In the genomic region with DNA sequence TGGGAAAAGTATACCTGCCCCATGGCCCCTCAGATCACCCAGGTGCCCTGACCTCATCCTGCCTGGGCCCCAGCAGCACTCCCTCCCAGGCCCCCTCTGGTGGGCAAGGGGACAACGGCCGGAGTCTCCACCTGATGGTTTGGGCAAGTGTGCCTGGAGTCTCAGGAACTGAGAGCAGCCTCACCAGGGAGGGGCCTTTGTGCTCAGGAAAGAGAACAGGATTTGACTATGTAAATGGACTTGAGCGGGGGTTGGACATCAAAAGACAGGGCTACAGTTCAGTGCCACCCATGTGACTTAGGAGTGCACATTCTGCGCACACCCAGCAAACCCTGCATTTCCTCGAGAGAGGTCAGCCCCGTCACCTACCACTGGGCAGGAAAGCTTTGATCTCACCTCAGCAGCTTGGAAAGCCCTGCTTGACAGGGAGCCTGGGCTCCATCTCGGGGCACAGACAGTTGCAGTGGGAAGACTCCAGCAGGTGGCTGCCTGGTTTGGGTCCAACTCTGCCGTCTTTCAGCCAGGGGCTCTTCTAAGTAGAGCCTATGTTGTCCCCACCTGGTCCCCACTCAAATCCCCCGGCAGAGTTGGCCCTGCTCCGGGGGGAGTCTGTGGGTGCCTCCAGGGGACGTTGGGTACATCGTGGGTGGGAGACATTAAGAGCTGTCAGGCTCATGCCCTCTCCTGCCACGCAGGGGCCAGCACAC, we compare ENCODE assay signal across 9 cellular contexts. TPM values are rescaled to one million over a fixed set of nuclear protein-coding genes. Genes with fewer than 3 reads are reported as not detected.
A peak's percentile ranks its signal among the peaks of the same experiment; 100 is the strongest.
DNase-seq lines count a peak whose midpoint lies in the region; ATAC-seq, FAIRE-seq and TF ChIP-seq lines count a peak whose summit lies in the region.
"Had no signal": no experiment of that assay in that cellular context is flagged by ENCODE, and none has a peak within 500 bp of the region (broad histone marks: within the 10 kb centered on the region; RNA-seq: fewer than 3 reads in every experiment).

No MANE protein-coding gene starts in this region.

- no peak for TF ChIP-seq CTCF in CD4-positive, alpha-beta T cell (IDR thresholded peaks at IDR 0.05)
- no peak for TF ChIP-seq CTCF in sigmoid colon (IDR thresholded peaks at IDR 0.05)
- no peak for TF ChIP-seq CTCF in SK-N-SH (IDR thresholded peaks at IDR 0.05)

- H3K36me3 Mint-ChIP-seq in CD4-positive, alpha-beta T cell (ENCODE audit: low read depth) = peaks cover 74% of the 10 kb centered on the region
- peaks cover 2% of the 10 kb centered on the region for H3K36me3 Mint-ChIP-seq in activated naive CD8-positive, alpha-beta T cell

- no peaks in the 10 kb centered on the region for H3K79me2 ChIP-seq in SK-N-SH (ENCODE audit: insufficient read depth)

- DNase-seq in CD4-positive, alpha-beta T cell = no peak
- peak; percentile 58 for DNase-seq in sigmoid colon
- no peak for DNase-seq in SK-N-SH
- no peak for DNase-seq in activated gamma-delta T cell (lab: John Stamatoyannopoulos, UW)
- no peak for DNase-seq in urothelium cell line (ENCODE audit: low spot score)

- no peak overlapping the region for H3K4me3 ChIP-seq in sigmoid colon
- H3K4me3 ChIP-seq in SK-N-SH (ENCODE audit: low read depth in 2 of 2, low read length in 1 of 2) = no peak overlapping the region

- in situ Hi-C loops in GM18951 (cut with MboI; ENCODE audit: low sequenced_read_pairs, unreplicated experiment) = no loop called here

- H3K4me1 ChIP-seq in sigmoid colon (peaks cover 0 to 8% (median 0%) of the 10 kb centered on the region in 4 donors), SK-N-SH (ENCODE audit: control insufficient read depth in 1 of 2, insufficient read depth in 2 of 2, low read depth in 1 of 2, low read length in 1 of 2) (peaks cover 0 to 16% of the 10 kb centered on the region in 2 experiments; a peak in 1 of 4 replicates)

- no peaks in the 10 kb centered on the region for H3F3A ChIP-seq in SK-N-SH (replicated peaks; ENCODE audit: insufficient read depth)

- H4K20me1 ChIP-seq in SK-N-SH (ENCODE audit: insufficient read depth) = no peaks in the 10 kb centered on the region

- H3K4me1 Mint-ChIP-seq in CD4-positive, alpha-beta T cell (ENCODE audit: low read depth) = peaks cover 64% of the 10 kb centered on the region
- H3K4me1 Mint-ChIP-seq in activated naive CD8-positive, alpha-beta T cell (ENCODE audit: low read depth) = peaks cover 60% of the 10 kb centered on the region

- intact Hi-C loops in CD4-positive, alpha-beta T cell (cut with DNase I, micrococcal nuclease) = loop anchor here (5.0 to 10.0 kb wide), 2 partner anchors 51 to 189 kb away; a partner anchor contains a TSS
- intact Hi-C loops in sigmoid colon (cut with DNase I) = no loop called here

- ATAC-seq in CD4-positive, alpha-beta T cell (ENCODE audit: poor library complexity) = no peak
- ATAC-seq in HG03095 (IDR thresholded peaks at IDR 0.05; ENCODE audit: unreplicated experiment) = peak; percentile 40

- no peaks in the 10 kb centered on the region for H3K27me3 Mint-ChIP-seq in CD4-positive, alpha-beta T cell
- H3K27me3 Mint-ChIP-seq in activated naive CD8-positive, alpha-beta T cell = no peaks in the 10 kb centered on the region

- H3K4me3 Mint-ChIP-seq in CD4-positive, alpha-beta T cell = peak overlapping the region; percentile 90
- H3K4me3 Mint-ChIP-seq in activated naive CD8-positive, alpha-beta T cell = peak overlapping the region; percentile 96

- no peak overlapping the region for H3K9ac ChIP-seq in SK-N-SH

- no peaks in the 10 kb centered on the region for H3K9me2 ChIP-seq in SK-N-SH

- POLR2A ChIA-PET in CD4-positive, alpha-beta T cell (lab: Charles Lee) = interaction anchor here (0.6 to 6.8 kb wide), 4 partner anchors 11 to 36 kb away, joined by 3 to 190 read pairs (median 4); no protein-coding TSS in a partner anchor
- POLR2A ChIA-PET in SK-N-SH (lab: Yijun Ruan, JAX) = no interaction called here

- CTCF ChIA-PET in CD4-positive, alpha-beta T cell (lab: Charles Lee) = interaction anchor here (3.0 kb wide), 1 partner anchor 9 kb away, joined by 7 read pairs; no protein-coding TSS in a partner anchor
- CTCF ChIA-PET in SK-N-SH (lab: Yijun Ruan, JAX) = interaction anchor here (1.3 to 3.7 kb wide), 2 partner anchors 10 to 16 kb away, joined by 4 to 23 read pairs; no protein-coding TSS in a partner anchor

- TF ChIP-seq EP300 in sigmoid colon (IDR thresholded peaks at IDR 0.05) (no peak), SK-N-SH (IDR thresholded peaks at IDR 0.05; ENCODE audit: borderline replicate concordance in 1 of 2, low read depth in 1 of 2, low read length in 1 of 2) (no peak)

- no peaks in the 10 kb centered on the region for H3K27me3 ChIP-seq in CD4-positive, alpha-beta T cell (ENCODE audit: control insufficient read depth, insufficient read depth, low read length)
- H3K27me3 ChIP-seq in sigmoid colon (no peaks in the 10 kb centered on the region), SK-N-SH (ENCODE audit: insufficient read depth) (no peaks in the 10 kb centered on the region)

- no peaks in the 10 kb centered on the region for H3K9me3 ChIP-seq in CD4-positive, alpha-beta T cell (ENCODE audit: control insufficient read depth, low read length)
- H3K9me3 ChIP-seq in sigmoid colon (no peaks in the 10 kb centered on the region), SK-N-SH (no peaks in the 10 kb centered on the region)

- WGBS in sigmoid colon, 2 donors = 51 to 76% methylated on average over 13 of the region's 13 CpGs
- 72% methylated on average over 10 of the region's 13 CpGs for WGBS in SK-N-SH (ENCODE audit: low lambda C conversion rate)

- no peaks in the 10 kb centered on the region for H3K9me3 Mint-ChIP-seq in CD4-positive, alpha-beta T cell
- no peaks in the 10 kb centered on the region for H3K9me3 Mint-ChIP-seq in activated naive CD8-positive, alpha-beta T cell (ENCODE audit: low read depth)

- H3K4me2 ChIP-seq in SK-N-SH = no peak overlapping the region

- peak; percentile 93 for TF ChIP-seq POLR2A in GM18951 (IDR thresholded peaks at IDR 0.05; ENCODE audit: extremely low read depth, insufficient read depth, insufficient read length)
- no peak for TF ChIP-seq POLR2A in sigmoid colon (IDR thresholded peaks at IDR 0.05)

- H3K36me3 ChIP-seq in sigmoid colon (no peaks in the 10 kb centered on the region), SK-N-SH (replicated peaks in 1 of 2; ENCODE audit: control insufficient read depth in 1 of 2, insufficient read depth in 2 of 2, low read length in 1 of 2) (no peaks in the 10 kb centered on the region)

- TF ChIP-seq RAD21 in SK-N-SH (IDR thresholded peaks at IDR 0.05; ENCODE audit: low read length) = no peak

- H3K27ac ChIP-seq in CD4-positive, alpha-beta T cell (ENCODE audit: low read depth, low read length) = peak overlapping the region; percentile 39
- peak overlapping the region in 2 of 4 donors; percentile 8 to 65 for H3K27ac ChIP-seq in sigmoid colon
- no peak overlapping the region for H3K27ac ChIP-seq in SK-N-SH (ENCODE audit: low read depth in 2 of 2, low read length in 1 of 2)

- H3K27ac Mint-ChIP-seq in CD4-positive, alpha-beta T cell = peak overlapping the region; percentile 95
- peak overlapping the region; percentile 98 for H3K27ac Mint-ChIP-seq in activated naive CD8-positive, alpha-beta T cell

- no peak for FAIRE-seq in urothelium cell line (lab: Jason Lieb, UNC)
- FAIRE-seq: endometrium had no signal

- no peak overlapping the region for H2AFZ ChIP-seq in SK-N-SH (ENCODE audit: low read depth)

TF ChIP-seq in SK-N-SH, 30 proteins besides CTCF, POLR2A, EP300 and RAD21 (continues in another document):
- TF ChIP-seq, protein P1, sequence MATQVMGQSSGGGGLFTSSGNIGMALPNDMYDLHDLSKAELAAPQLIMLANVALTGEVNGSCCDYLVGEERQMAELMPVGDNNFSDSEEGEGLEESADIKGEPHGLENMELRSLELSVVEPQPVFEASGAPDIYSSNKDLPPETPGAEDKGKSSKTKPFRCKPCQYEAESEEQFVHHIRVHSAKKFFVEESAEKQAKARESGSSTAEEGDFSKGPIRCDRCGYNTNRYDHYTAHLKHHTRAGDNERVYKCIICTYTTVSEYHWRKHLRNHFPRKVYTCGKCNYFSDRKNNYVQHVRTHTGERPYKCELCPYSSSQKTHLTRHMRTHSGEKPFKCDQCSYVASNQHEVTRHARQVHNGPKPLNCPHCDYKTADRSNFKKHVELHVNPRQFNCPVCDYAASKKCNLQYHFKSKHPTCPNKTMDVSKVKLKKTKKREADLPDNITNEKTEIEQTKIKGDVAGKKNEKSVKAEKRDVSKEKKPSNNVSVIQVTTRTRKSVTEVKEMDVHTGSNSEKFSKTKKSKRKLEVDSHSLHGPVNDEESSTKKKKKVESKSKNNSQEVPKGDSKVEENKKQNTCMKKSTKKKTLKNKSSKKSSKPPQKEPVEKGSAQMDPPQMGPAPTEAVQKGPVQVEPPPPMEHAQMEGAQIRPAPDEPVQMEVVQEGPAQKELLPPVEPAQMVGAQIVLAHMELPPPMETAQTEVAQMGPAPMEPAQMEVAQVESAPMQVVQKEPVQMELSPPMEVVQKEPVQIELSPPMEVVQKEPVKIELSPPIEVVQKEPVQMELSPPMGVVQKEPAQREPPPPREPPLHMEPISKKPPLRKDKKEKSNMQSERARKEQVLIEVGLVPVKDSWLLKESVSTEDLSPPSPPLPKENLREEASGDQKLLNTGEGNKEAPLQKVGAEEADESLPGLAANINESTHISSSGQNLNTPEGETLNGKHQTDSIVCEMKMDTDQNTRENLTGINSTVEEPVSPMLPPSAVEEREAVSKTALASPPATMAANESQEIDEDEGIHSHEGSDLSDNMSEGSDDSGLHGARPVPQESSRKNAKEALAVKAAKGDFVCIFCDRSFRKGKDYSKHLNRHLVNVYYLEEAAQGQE (IDR thresholded peaks at IDR 0.05; ENCODE audit: low read depth, low read length) = no peak
- TF ChIP-seq RXRA (IDR thresholded peaks at IDR 0.05; ENCODE audit: borderline replicate concordance, low read depth) = no peak
- no peak for TF ChIP-seq GABPA (IDR thresholded peaks at IDR 0.05; ENCODE audit: low read depth)
- TF ChIP-seq SIN3A (IDR thresholded peaks at IDR 0.05; ENCODE audit: borderline replicate concordance, low read depth, low read length) = no peak

RNA-seq across cellular contexts. Expression of a gene that starts 3.3 kb away (rescaled TPM):
- 100 to 1,000 TPM; 141 to 154 TPM for total RNA-seq in CD4-positive, alpha-beta T cell
- 10 to 100 TPM in 1 of 4 donors, 1 to 10 TPM in 3; 6.4 to 20.8 (median 9.4) TPM for total RNA-seq in sigmoid colon
- polyA plus RNA-seq in sigmoid colon (10 to 100 TPM in 1 of 3 donors, 1 to 10 TPM in 2; 4.2 to 44.8 (median 4.4) TPM), SK-N-SH (2012; rRNA removed) (0.99 and 1.3 TPM in 2 replicates)
- polyA plus RNA-seq in SK-N-SH (2012; cell fraction: cytosol; rRNA removed) = 0.79 and 1.0 TPM in 2 replicates
- polyA plus RNA-seq in SK-N-SH (2012; cell fraction: nucleus; rRNA removed) = 4.6 and 5.4 TPM in 2 replicates

RNA-seq across cellular contexts. Expression of a gene that starts 30.9 kb away (rescaled TPM):
- total RNA-seq in CD4-positive, alpha-beta T cell = not detected
- total RNA-seq in sigmoid colon = not detected
- polyA plus RNA-seq in sigmoid colon = not detected
- polyA plus RNA-seq in SK-N-SH (2012; rRNA removed) = not detected in 2 replicates
- polyA plus RNA-seq in SK-N-SH (2012; cell fraction: cytosol; rRNA removed) = not detected in 2 replicates
- not detected in 2 replicates for polyA plus RNA-seq in SK-N-SH (2012; cell fraction: nucleus; rRNA removed)

RNA-seq across cellular contexts. Expression of a gene that starts 50.4 kb away (rescaled TPM):
- not detected for total RNA-seq in CD4-positive, alpha-beta T cell
- total RNA-seq in sigmoid colon = under 1 TPM in 2 of 4 donors, not detected in 2; 0.28 to 0.36 TPM
- polyA plus RNA-seq in sigmoid colon (10 to 100 TPM; 10.8 to 13.9 (median 13.6) TPM), SK-N-SH (2012; rRNA removed) (1.2 and 1.4 TPM in 2 replicates)
- 0.22 and 0.79 TPM in 2 replicates for polyA plus RNA-seq in SK-N-SH (2012; cell fraction: cytosol; rRNA removed)
- polyA plus RNA-seq in SK-N-SH (2012; cell fraction: nucleus; rRNA removed) = 1.4 and 1.5 TPM in 2 replicates

Comparison
In these comparisons a context has a peak if more than half of its experiments do, and no peak if none do; other contexts are left out.
1. RNA of a gene that starts 3.3 kb away (total RNA-seq): 141 to 154 TPM in CD4-positive, alpha-beta T cell; 6.4 to 20.8 TPM in sigmoid colon; every median in the first group is over 4 times any median in the second.